16 cellular contexts compared by ENCODE assay signal in genomic region chr2:11679016-11679415, GRCh38. TPM values are rescaled to one million over a fixed set of nuclear protein-coding genes. Genes with fewer than 3 reads are reported as not detected.
DNase-seq lines count a peak whose midpoint lies in the region; ATAC-seq and TF ChIP-seq lines count a peak whose summit lies in the region.
"Had no signal": no experiment of that assay in that cellular context is flagged by ENCODE, and none has a peak within 500 bp of the region (broad histone marks: within the 10 kb centered on the region; RNA-seq: fewer than 3 reads in every experiment).

No MANE protein-coding gene starts in this region.

- TF ChIP-seq EP300 in stomach (IDR thresholded peaks at IDR 0.05) (no peak), transverse colon (IDR thresholded peaks at IDR 0.05; ENCODE audit: low read depth) (no peak)

- H3K36me3 ChIP-seq in left ventricle myocardium inferior = no peaks in the 10 kb centered on the region
- H3K36me3 ChIP-seq in stomach = no peaks in the 10 kb centered on the region
- H3K36me3 ChIP-seq in transverse colon = no peaks in the 10 kb centered on the region
- H3K36me3 ChIP-seq: BLaER1 treated with 17β-estradiol and CSF1 and Interleukin-3, amounts not matched to agents 10 nM and 100 nM; HAP-1 had no signal

- 76 to 82% (median 80%) methylated on average over 7 of the region's 7 CpGs for WGBS in stomach, 5 donors
- 50 to 72% methylated on average over 1 to 7 of the region's 7 CpGs for WGBS in transverse colon (ENCODE audit: low coverage in 1 of 2), 2 donors

- in situ Hi-C loops in transverse colon (cut with MboI; ENCODE audit: low pct_ligation_motif_present in 1 of 4, low pct_unique_long_range_greater_than_20kb in 1 of 4, low sequenced_read_pairs in 3 of 4) = no loop called here

- TF ChIP-seq CTCF in left ventricle myocardium inferior (IDR thresholded peaks at IDR 0.05; ENCODE audit: borderline replicate concordance) (no peak), coronary artery (IDR thresholded peaks at IDR 0.05) (no peak), stomach (IDR thresholded peaks at IDR 0.05) (no peak), transverse colon (IDR thresholded peaks at IDR 0.05) (no peak)

- TF ChIP-seq POLR2A in stomach (IDR thresholded peaks at IDR 0.05) (no peak), transverse colon (IDR thresholded peaks at IDR 0.05) (no peak)

- DNase-seq in cardiac septum (ENCODE audit: low spot score) (peak; percentile 38), left ventricle myocardium inferior (no peak), coronary artery (ENCODE audit: low spot score) (peak; percentile 47), posterior vena cava (ENCODE audit: low spot score) (peak; percentile 30), stomach (peak; percentile 7), Kasumi-1 (lab: John Stamatoyannopoulos, UW) (no peak), transverse colon (no peak)
- DNase-seq: 8988T; ACHN; CD4-positive, CD25-positive, alpha-beta regulatory T cell; DMS53 had no signal

- H3K4me1 ChIP-seq in left ventricle myocardium inferior = peaks cover 16% of the 10 kb centered on the region
- H3K4me1 ChIP-seq in stomach = peaks cover 0 to 19% (median 11%) of the 10 kb centered on the region in 4 donors
- H3K4me1 ChIP-seq in transverse colon = no peaks in the 10 kb centered on the region
- H3K4me1 ChIP-seq: HAP-1 had no signal

- H3K4me3 ChIP-seq in left ventricle myocardium inferior (no peak overlapping the region), coronary artery (no peak overlapping the region), stomach (no peak overlapping the region), transverse colon (no peak overlapping the region)
- H3K4me3 ChIP-seq: BLaER1 treated with 17β-estradiol and CSF1 and Interleukin-3, amounts not matched to agents 10 nM and 100 nM; HAP-1 had no signal

- H3K9me3 ChIP-seq in left ventricle myocardium inferior (replicated peaks) (no peaks in the 10 kb centered on the region), stomach (peaks cover 0 to 4% (median 0%) of the 10 kb centered on the region in 4 donors), transverse colon (no peaks in the 10 kb centered on the region)
- H3K9me3 ChIP-seq: BLaER1 treated with 17β-estradiol and CSF1 and Interleukin-3, amounts not matched to agents 10 nM and 100 nM; HAP-1 had no signal

- intact Hi-C loops in cardiac septum (cut with DNase I) = loop anchor here (10.0 kb wide), 1 partner anchor 194 kb away; no protein-coding TSS in a partner anchor
- intact Hi-C loops in left ventricle myocardium inferior (cut with micrococcal nuclease) = no loop called here
- intact Hi-C loops in posterior vena cava (cut with DNase I) = no loop called here
- intact Hi-C loops in stomach (cut with DNase I; ENCODE audit: low total_unique reads) = no loop called here
- intact Hi-C loops in transverse colon (cut with DNase I; ENCODE audit: low total_unique reads) = no loop called here

- ATAC-seq in HG03521 (IDR thresholded peaks at IDR 0.05; ENCODE audit: unreplicated experiment) = no peak

- H3K27me3 ChIP-seq in left ventricle myocardium inferior (ENCODE audit: low read depth) (peaks cover 52% of the 10 kb centered on the region), stomach (peaks cover 0 to 39% (median 27%) of the 10 kb centered on the region in 3 donors), transverse colon (peaks cover 31% of the 10 kb centered on the region)
- H3K27me3 ChIP-seq: BLaER1 treated with 17β-estradiol and CSF1 and Interleukin-3, amounts not matched to agents 10 nM and 100 nM had no signal

- H3K27ac ChIP-seq in left ventricle myocardium inferior (replicated peaks) (no peak overlapping the region), coronary artery (no peak overlapping the region), stomach (no peak overlapping the region), transverse colon (no peak overlapping the region)
- H3K27ac ChIP-seq: BLaER1 treated with 17β-estradiol and CSF1 and Interleukin-3, amounts not matched to agents 10 nM and 100 nM had no signal

RNA-seq across cellular contexts. Expression of gene NTSR2, which starts 9.0 kb away (rescaled TPM):
- not detected for total RNA-seq in cardiac septum
- total RNA-seq in left ventricle myocardium inferior = not detected
- total RNA-seq in posterior vena cava = not detected
- total RNA-seq in stomach = not detected
- not detected for polyA plus RNA-seq in stomach
- total RNA-seq in transverse colon = not detected
- total RNA-seq: CD4-positive, CD25-positive, alpha-beta regulatory T cell; Daoy; H1 had no signal
- polyA plus RNA-seq: CD4-positive, CD25-positive, alpha-beta regulatory T cell had no signal

Comparison
In these comparisons a context has a peak if more than half of its experiments do, and no peak if none do; other contexts are left out.
1. DNase-seq: peak in cardiac septum (single experiment), coronary artery (single experiment), posterior vena cava (single experiment) and stomach (single experiment); none in left ventricle myocardium inferior (single experiment), Kasumi-1 (0 of 2) and transverse colon (single experiment).